In genomic region chr10:97868134-97868685, GRCh38 we compare ENCODE assay signal across 15 cellular contexts. TPM values are rescaled to one million over a fixed set of nuclear protein-coding genes. Genes with fewer than 3 reads are reported as not detected.
DNase-seq lines count a peak whose midpoint lies in the region; ATAC-seq and TF ChIP-seq lines count a peak whose summit lies in the region.
"Had no signal": no experiment of that assay in that cellular context is flagged by ENCODE, and none has a peak within 500 bp of the region (broad histone marks: within the 10 kb centered on the region; RNA-seq: fewer than 3 reads in every experiment).

No MANE protein-coding gene starts in this region.

- ATAC-seq in activated CD8-positive, alpha-beta T cell treated with anti-CD3 and anti-CD28 coated beads, Interleukin-2, amount 10 ng/mL, durations not matched to agents 7 days and 5 days: no peak
- no peak for ATAC-seq in activated CD8-positive, alpha-beta T cell treated with anti-CD3 and anti-CD28 coated beads for 36 hours
- ATAC-seq in central memory CD8-positive, alpha-beta T cell (replicated peaks; ENCODE audit: extremely low read depth, poor library complexity, severe bottlenecking): no peak
- ATAC-seq in GM19324 (IDR thresholded peaks at IDR 0.05; ENCODE audit: low FRiP score, unreplicated experiment) (no peak), GM19328 (IDR thresholded peaks at IDR 0.05; ENCODE audit: unreplicated experiment) (no peak), left ventricle myocardium superior (no peak)

- H3K4me3 Mint-ChIP-seq in activated CD8-positive, alpha-beta T cell treated with anti-CD3 and anti-CD28 coated beads, Interleukin-2, amount 10 ng/mL, durations not matched to agents 7 days and 5 days: no peak overlapping the region
- no peak overlapping the region for H3K4me3 Mint-ChIP-seq in activated CD8-positive, alpha-beta T cell treated with anti-CD3 and anti-CD28 coated beads for 36 hours
- H3K4me3 Mint-ChIP-seq in central memory CD8-positive, alpha-beta T cell: no peak overlapping the region
- H3K4me3 Mint-ChIP-seq: GM23338 had no signal

- CTCF ChIA-PET in activated CD8-positive, alpha-beta T cell treated with anti-CD3 and anti-CD28 coated beads, Interleukin-2, amount 10 ng/mL, durations not matched to agents 7 days and 5 days (lab: Charles Lee): interaction anchor here (1.0 to 7.8 kb wide), 17 partner anchors 8 to 159 kb away, joined by 3 to 222 read pairs (median 5); partner anchors contain the start of genes GOLGA7B and MARVELD1
- CTCF ChIA-PET in activated CD8-positive, alpha-beta T cell treated with anti-CD3 and anti-CD28 coated beads for 36 hours (lab: Charles Lee): interaction anchor here (1.0 to 9.3 kb wide), 19 partner anchors 8 to 199 kb away, joined by 3 to 232 read pairs (median 8); partner anchors contain the start of gene GOLGA7B

- H3K9me3 Mint-ChIP-seq in activated CD8-positive, alpha-beta T cell treated with anti-CD3 and anti-CD28 coated beads, Interleukin-2, amount 10 ng/mL, durations not matched to agents 7 days and 5 days (ENCODE audit: insufficient read depth): no peaks in the 10 kb centered on the region
- H3K9me3 Mint-ChIP-seq in activated CD8-positive, alpha-beta T cell treated with anti-CD3 and anti-CD28 coated beads for 36 hours: no peaks in the 10 kb centered on the region
- H3K9me3 Mint-ChIP-seq in central memory CD8-positive, alpha-beta T cell: no peaks in the 10 kb centered on the region
- H3K9me3 Mint-ChIP-seq: GM23338 had no signal

- no peaks in the 10 kb centered on the region for H3K9me3 ChIP-seq in mucosa of stomach (ENCODE audit: control insufficient read depth, low read length)
- H3K9me3 ChIP-seq: MG63 had no signal

- peaks cover 20% of the 10 kb centered on the region for H3K4me1 Mint-ChIP-seq in activated CD8-positive, alpha-beta T cell treated with anti-CD3 and anti-CD28 coated beads, Interleukin-2, amount 10 ng/mL, durations not matched to agents 7 days and 5 days (ENCODE audit: low read depth)
- peaks cover 13% of the 10 kb centered on the region for H3K4me1 Mint-ChIP-seq in activated CD8-positive, alpha-beta T cell treated with anti-CD3 and anti-CD28 coated beads for 36 hours (ENCODE audit: low read depth)
- peaks cover 15% of the 10 kb centered on the region for H3K4me1 Mint-ChIP-seq in central memory CD8-positive, alpha-beta T cell

- H3K36me3 ChIP-seq in mucosa of stomach (ENCODE audit: control insufficient read depth, insufficient read depth, low read length): no peaks in the 10 kb centered on the region
- H3K36me3 ChIP-seq: MG63 had no signal

- DNase-seq in activated CD8-positive, alpha-beta T cell treated with anti-CD3 and anti-CD28 coated beads, Interleukin-2, amount 10 ng/mL, durations not matched to agents 7 days and 5 days: no peak
- DNase-seq in activated CD8-positive, alpha-beta T cell treated with anti-CD3 and anti-CD28 coated beads for 36 hours: no peak
- no peak for DNase-seq in central memory CD8-positive, alpha-beta T cell (ENCODE audit: low spot score in 2 of 2)
- no peak for DNase-seq in left ventricle myocardium superior
- no peak for DNase-seq in putamen (ENCODE audit: low spot score)
- DNase-seq: DMS79 treated with DMSO at 0.1 percent for 48 hours, GF-D8, KG1, NCI-H1092 treated with DMSO at 0.1 percent for 48 hours, NCI-H510A had no signal

- H3K27me3 ChIP-seq in mucosa of stomach (ENCODE audit: control insufficient read depth, insufficient read depth, low read length): peaks cover 8% of the 10 kb centered on the region
- H3K27me3 ChIP-seq: MG63 had no signal

- TF ChIP-seq CTCF in activated CD8-positive, alpha-beta T cell treated with anti-CD3 and anti-CD28 coated beads for 36 hours (IDR thresholded peaks at IDR 0.05): no peak

- intact Hi-C loops in activated CD8-positive, alpha-beta T cell treated with anti-CD3 and anti-CD28 coated beads for 36 hours (cut with micrococcal nuclease): loop anchor here (2.0 kb wide), 1 partner anchor 75 kb away; no protein-coding TSS in a partner anchor
- intact Hi-C loops in left ventricle myocardium superior (cut with micrococcal nuclease): no loop called here

- H3K9ac ChIP-seq in mucosa of stomach (ENCODE audit: low read length): peak overlapping the region; percentile 29

- POLR2A ChIA-PET in activated CD8-positive, alpha-beta T cell treated with anti-CD3 and anti-CD28 coated beads, Interleukin-2, amount 10 ng/mL, durations not matched to agents 7 days and 5 days (lab: Charles Lee): interaction anchor here (0.6 to 1.9 kb wide), 2 partner anchors 10 to 104 kb away, joined by 3 to 5 read pairs; no protein-coding TSS in a partner anchor
- POLR2A ChIA-PET in activated CD8-positive, alpha-beta T cell treated with anti-CD3 and anti-CD28 coated beads for 36 hours (lab: Charles Lee): interaction anchor here (0.6 to 2.4 kb wide), 4 partner anchors 10 to 92 kb away, joined by 3 to 7 read pairs (median 5); no protein-coding TSS in a partner anchor

- peaks cover 9% of the 10 kb centered on the region for H3K27me3 Mint-ChIP-seq in activated CD8-positive, alpha-beta T cell treated with anti-CD3 and anti-CD28 coated beads, Interleukin-2, amount 10 ng/mL, durations not matched to agents 7 days and 5 days (ENCODE audit: low read depth)
- no peaks in the 10 kb centered on the region for H3K27me3 Mint-ChIP-seq in activated CD8-positive, alpha-beta T cell treated with anti-CD3 and anti-CD28 coated beads for 36 hours
- H3K27me3 Mint-ChIP-seq in central memory CD8-positive, alpha-beta T cell: no peaks in the 10 kb centered on the region

- peaks cover 13% of the 10 kb centered on the region for H3K4me1 ChIP-seq in mucosa of stomach (ENCODE audit: control insufficient read depth, insufficient read depth, low read length)

- peaks cover 4% of the 10 kb centered on the region for H3K36me3 Mint-ChIP-seq in activated CD8-positive, alpha-beta T cell treated with anti-CD3 and anti-CD28 coated beads, Interleukin-2, amount 10 ng/mL, durations not matched to agents 7 days and 5 days (ENCODE audit: low read depth)
- H3K36me3 Mint-ChIP-seq in activated CD8-positive, alpha-beta T cell treated with anti-CD3 and anti-CD28 coated beads for 36 hours (ENCODE audit: low read depth): no peaks in the 10 kb centered on the region
- H3K36me3 Mint-ChIP-seq in central memory CD8-positive, alpha-beta T cell (ENCODE audit: insufficient read depth): peaks cover 3% of the 10 kb centered on the region

- peak overlapping the region; percentile 64 for H3K27ac Mint-ChIP-seq in activated CD8-positive, alpha-beta T cell treated with anti-CD3 and anti-CD28 coated beads, Interleukin-2, amount 10 ng/mL, durations not matched to agents 7 days and 5 days
- H3K27ac Mint-ChIP-seq in activated CD8-positive, alpha-beta T cell treated with anti-CD3 and anti-CD28 coated beads for 36 hours: no peak overlapping the region
- peak overlapping the region; percentile 25 for H3K27ac Mint-ChIP-seq in central memory CD8-positive, alpha-beta T cell (ENCODE audit: low read depth)
- H3K27ac Mint-ChIP-seq: GM23338 had no signal

- H3K4me3 ChIP-seq in mucosa of stomach (ENCODE audit: low read length): no peak overlapping the region
- H3K4me3 ChIP-seq: GM23338, MG63 had no signal

RNA-seq across cellular contexts. Expression of gene GOLGA7B, which starts 18.6 kb away (rescaled TPM):
- 10 to 100 TPM; 10.4 to 11.0 TPM for total RNA-seq in activated CD8-positive, alpha-beta T cell treated with anti-CD3 and anti-CD28 coated beads, Interleukin-2, amount 10 ng/mL, durations not matched to agents 7 days and 5 days
- 1 to 10 TPM in 1 of 2 experiments, under 1 TPM in 1; 0.92 to 1.1 TPM for total RNA-seq in activated CD8-positive, alpha-beta T cell treated with anti-CD3 and anti-CD28 coated beads for 36 hours
- not detected for total RNA-seq in left ventricle myocardium superior

Comparison
In these comparisons a context has a peak if more than half of its experiments do, and no peak if none do; other contexts are left out.
1. RNA of gene GOLGA7B, which starts 18.6 kb away (total RNA-seq): 10.4 to 11.0 TPM in activated CD8-positive, alpha-beta T cell treated with anti-CD3 and anti-CD28 coated beads, Interleukin-2, amount 10 ng/mL, durations not matched to agents 7 days and 5 days; 0.92 to 1.1 TPM in activated CD8-positive, alpha-beta T cell treated with anti-CD3 and anti-CD28 coated beads for 36 hours and not detected in left ventricle myocardium superior (single experiment); every median in the first group is over 4 times any median in the second.